In the genomic region with DNA sequence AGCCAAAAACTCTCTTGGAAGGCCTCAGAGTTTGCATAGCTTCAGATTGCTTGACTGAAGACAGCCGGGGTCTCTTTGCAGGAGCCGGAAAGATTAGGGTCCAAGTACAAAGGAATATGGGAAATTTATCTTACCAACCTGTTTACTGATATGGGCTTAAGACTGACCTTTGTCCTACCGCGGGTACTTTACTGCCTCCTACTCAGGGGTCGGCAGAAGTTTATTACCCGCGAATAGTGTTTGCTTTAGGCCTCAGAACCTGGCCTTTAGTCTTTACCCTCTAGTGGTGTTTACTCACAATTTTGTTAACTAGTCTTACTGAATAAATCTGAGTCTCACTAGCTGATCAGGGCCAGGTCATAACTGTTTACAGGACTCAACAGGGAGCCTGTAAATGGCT, we compare ENCODE assay signal across 31 cellular contexts.
"Had no signal": no experiment of that assay in that cellular context is flagged by ENCODE, and none has a peak within 500 bp of the region (broad histone marks: within the 10 kb centered on the region; RNA-seq: fewer than 3 reads in every experiment).

No MANE protein-coding gene starts in this region.

- H3K27me3 Mint-ChIP-seq: activated naive CD4-positive, alpha-beta T cell treated with anti-CD3 and anti-CD28 coated beads, Interleukin-2, amount 10 ng/mL, durations not matched to agents 7 days and 5 days; effector memory CD8-positive, alpha-beta T cell; naive thymus-derived CD4-positive, alpha-beta T cell; stimulated activated naive B cell treated with anti-CD40 and anti-IgM and Interleukin-4, amounts not matched to agents 10 μg/mL and 1 μg/mL and 100 μg/mL, for 72 hours had no signal

- H3K36me3 ChIP-seq: brain microvascular endothelial cell, gastroesophageal sphincter, left ventricle myocardium inferior, pancreas, sigmoid colon, stomach, thyroid gland, upper lobe of right lung, WERI-Rb-1 had no signal

- H3K9me3 ChIP-seq: gastroesophageal sphincter, left ventricle myocardium inferior, pancreas, psoas muscle, sigmoid colon, stomach, thyroid gland, upper lobe of right lung had no signal

- H3K27me3 ChIP-seq: brain microvascular endothelial cell, gastroesophageal sphincter, pancreas, sigmoid colon, stomach, thyroid gland, upper lobe of right lung had no signal

- H3K36me3 Mint-ChIP-seq: activated naive CD4-positive, alpha-beta T cell treated with anti-CD3 and anti-CD28 coated beads, Interleukin-2, amount 10 ng/mL, durations not matched to agents 7 days and 5 days; naive thymus-derived CD4-positive, alpha-beta T cell; stimulated activated naive B cell treated with anti-CD40 and anti-IgM and Interleukin-4, amounts not matched to agents 10 μg/mL and 1 μg/mL and 100 μg/mL, for 72 hours had no signal

- H3K27ac Mint-ChIP-seq: activated naive CD4-positive, alpha-beta T cell treated with anti-CD3 and anti-CD28 coated beads, Interleukin-2, amount 10 ng/mL, durations not matched to agents 7 days and 5 days; activated T-helper 1 cell treated with anti-CD3 and anti-CD28 coated beads, Interleukin-12 subunit alpha, Interleukin-12 subunit beta, Interleukin-2, Interleukin-4 antibody, amounts not matched to agents 30 ng/mL and 10 ng/mL and 1 ng/mL, durations not matched to agents 14 hours and 24 hours and 36 hours; effector memory CD8-positive, alpha-beta T cell; naive thymus-derived CD4-positive, alpha-beta T cell; stimulated activated naive B cell treated with anti-CD40 and anti-IgM and Interleukin-4, amounts not matched to agents 10 μg/mL and 1 μg/mL and 100 μg/mL, for 72 hours; T-helper 1 cell treated with Interleukin-12 subunit alpha and Interleukin-12 subunit beta and Interleukin-4 antibody, amounts not matched to agents 30 μg/mL and 1 μg/mL, for 36 hours had no signal

- H3K4me1 ChIP-seq: gastroesophageal sphincter, left ventricle myocardium inferior, pancreas, psoas muscle, sigmoid colon, stomach, thyroid gland, upper lobe of right lung had no signal

- H3K4me3 Mint-ChIP-seq: activated naive CD4-positive, alpha-beta T cell treated with anti-CD3 and anti-CD28 coated beads, Interleukin-2, amount 10 ng/mL, durations not matched to agents 7 days and 5 days; activated T-helper 1 cell treated with anti-CD3 and anti-CD28 coated beads, Interleukin-12 subunit alpha, Interleukin-12 subunit beta, Interleukin-2, Interleukin-4 antibody, amounts not matched to agents 30 ng/mL and 10 ng/mL and 1 ng/mL, durations not matched to agents 14 hours and 24 hours and 36 hours; effector memory CD8-positive, alpha-beta T cell; naive thymus-derived CD4-positive, alpha-beta T cell; stimulated activated naive B cell treated with anti-CD40 and anti-IgM and Interleukin-4, amounts not matched to agents 10 μg/mL and 1 μg/mL and 100 μg/mL, for 72 hours; T-helper 1 cell treated with Interleukin-12 subunit alpha and Interleukin-12 subunit beta and Interleukin-4 antibody, amounts not matched to agents 30 μg/mL and 1 μg/mL, for 36 hours had no signal

- ATAC-seq: activated CD4-positive, CD25-positive, alpha-beta regulatory T cell treated with anti-CD3 and anti-CD28 coated beads, Interleukin-2, amount 50 U/mL, for 24 hours; effector memory CD8-positive, alpha-beta T cell; gastroesophageal sphincter; naive thymus-derived CD4-positive, alpha-beta T cell; pancreas; psoas muscle; stimulated activated naive B cell treated with anti-CD40 and anti-IgM and Interleukin-4, amounts not matched to agents 10 μg/mL and 1 μg/mL and 100 μg/mL, for 72 hours; upper lobe of right lung had no signal

- H3K27ac ChIP-seq: brain microvascular endothelial cell, gastroesophageal sphincter, left ventricle myocardium inferior, pancreas, psoas muscle, sigmoid colon, stomach, thyroid gland, upper lobe of right lung, WERI-Rb-1 had no signal

- DNase-seq: activated CD4-positive, alpha-beta T cell treated with anti-CD3 and anti-CD28 coated beads for 48 hours; activated CD4-positive, alpha-beta T cell treated with anti-CD3 and anti-CD28 coated beads, Interleukin-2, amount 50 U/mL, for 48 hours; activated CD8-positive, alpha-beta memory T cell treated with anti-CD3 and anti-CD28 coated beads, Interleukin-2, amount 50 U/mL, for 4 hours; activated effector memory CD4-positive, alpha-beta T cell treated with anti-CD3 and anti-CD28 coated beads, Interleukin-2, amount 50 U/mL, for 16 hours; activated naive CD4-positive, alpha-beta T cell treated with anti-CD3 and anti-CD28 coated beads, Interleukin-2, amount 10 ng/mL, durations not matched to agents 7 days and 5 days; activated T-cell treated with anti-CD3 and anti-CD28 coated beads, Interleukin-2, amount 50 U/mL, for 1 hour; amniotic stem cell; brain microvascular endothelial cell; cortex of kidney; effector memory CD8-positive, alpha-beta T cell; hypothalamus; kidney glomerular epithelial cell; left ventricle myocardium inferior; naive thymus-derived CD4-positive, alpha-beta T cell; nucleus accumbens; pancreas; psoas muscle; sigmoid colon; stimulated activated CD4-positive, alpha-beta T cell treated with anti-CD3 and anti-CD28 coated beads, Interleukin-15, amount 100 ng/mL, for 24 hours; stimulated activated CD4-positive, alpha-beta T cell treated with anti-CD3 and anti-CD28 coated beads, Interleukin-2, amount 100 ng/mL, for 24 hours; stimulated activated naive B cell treated with anti-CD40 and anti-IgM and Interleukin-4, amounts not matched to agents 10 μg/mL and 1 μg/mL and 100 μg/mL, for 72 hours; stomach; T-helper 9 cell; thyroid gland; upper lobe of right lung; WERI-Rb-1 had no signal

- H3K4me3 ChIP-seq: gastroesophageal sphincter, left ventricle myocardium inferior, lung, pancreas, psoas muscle, sigmoid colon, stomach, thyroid gland, upper lobe of right lung had no signal

- H3K9me3 Mint-ChIP-seq: activated T-helper 1 cell treated with anti-CD3 and anti-CD28 coated beads, Interleukin-12 subunit alpha, Interleukin-12 subunit beta, Interleukin-2, Interleukin-4 antibody, amounts not matched to agents 30 ng/mL and 10 ng/mL and 1 ng/mL, durations not matched to agents 14 hours and 24 hours and 36 hours; effector memory CD8-positive, alpha-beta T cell; T-helper 1 cell treated with Interleukin-12 subunit alpha and Interleukin-12 subunit beta and Interleukin-4 antibody, amounts not matched to agents 30 μg/mL and 1 μg/mL, for 36 hours had no signal

- H3K4me1 Mint-ChIP-seq: activated naive CD4-positive, alpha-beta T cell treated with anti-CD3 and anti-CD28 coated beads, Interleukin-2, amount 10 ng/mL, durations not matched to agents 7 days and 5 days; naive thymus-derived CD4-positive, alpha-beta T cell; stimulated activated naive B cell treated with anti-CD40 and anti-IgM and Interleukin-4, amounts not matched to agents 10 μg/mL and 1 μg/mL and 100 μg/mL, for 72 hours had no signal
